Comparison of ENCODE assay signal across 9 cellular contexts in the genomic region with DNA sequence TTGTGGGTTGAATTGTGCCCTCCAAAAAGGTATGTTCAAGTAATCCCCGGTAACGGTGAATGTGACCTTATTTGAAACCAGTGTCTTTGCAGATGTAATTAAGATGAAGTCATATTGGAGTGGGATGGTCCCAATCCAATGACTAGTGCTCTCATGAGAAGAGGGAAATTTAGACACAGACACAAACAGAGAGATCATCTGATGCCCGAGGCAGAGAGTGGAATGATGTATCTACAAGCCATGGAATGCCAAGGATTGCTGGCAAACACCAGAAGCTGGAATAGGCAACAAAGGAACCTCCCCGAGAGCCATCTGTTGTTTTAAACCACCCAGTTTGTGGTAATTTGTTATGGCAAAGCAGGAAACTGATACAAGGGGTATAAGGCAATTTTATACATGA.
"Had no signal": no experiment of that assay in that cellular context is flagged by ENCODE, and none has a peak within 500 bp of the region (broad histone marks: within the 10 kb centered on the region; RNA-seq: fewer than 3 reads in every experiment).

No MANE protein-coding gene starts in this region.

- H3K4me3 ChIP-seq: body of pancreas, heart right ventricle, thyroid gland had no signal

- H3K27ac Mint-ChIP-seq: activated naive CD4-positive, alpha-beta T cell treated with anti-CD3 and anti-CD28 coated beads, Interleukin-2, amount 50 U/mL, for 24 hours; nephron progenitor cell had no signal

- H3K4me1 Mint-ChIP-seq: nephron progenitor cell had no signal

- DNase-seq: activated CD4-positive, alpha-beta T cell treated with anti-CD3 and anti-CD28 coated beads, Interleukin-2, amount 50 U/mL, for 1 hour; activated T-cell treated with anti-CD3 and anti-CD28 coated beads for 4 hours; body of pancreas; central memory CD4-positive, alpha-beta T cell; heart right ventricle; nephron progenitor cell; T-helper 17 cell; thyroid gland had no signal

- ATAC-seq: body of pancreas, heart right ventricle, T-helper 17 cell had no signal

- H3K4me3 Mint-ChIP-seq: activated naive CD4-positive, alpha-beta T cell treated with anti-CD3 and anti-CD28 coated beads, Interleukin-2, amount 50 U/mL, for 24 hours; nephron progenitor cell; T-helper 17 cell had no signal

- H3K27me3 Mint-ChIP-seq: activated naive CD4-positive, alpha-beta T cell treated with anti-CD3 and anti-CD28 coated beads, Interleukin-2, amount 50 U/mL, for 24 hours; T-helper 17 cell had no signal

- H3K9me3 Mint-ChIP-seq: activated naive CD4-positive, alpha-beta T cell treated with anti-CD3 and anti-CD28 coated beads, Interleukin-2, amount 50 U/mL, for 24 hours had no signal
